Comparison of ENCODE assay signal across 8 cellular contexts in the genomic region with DNA sequence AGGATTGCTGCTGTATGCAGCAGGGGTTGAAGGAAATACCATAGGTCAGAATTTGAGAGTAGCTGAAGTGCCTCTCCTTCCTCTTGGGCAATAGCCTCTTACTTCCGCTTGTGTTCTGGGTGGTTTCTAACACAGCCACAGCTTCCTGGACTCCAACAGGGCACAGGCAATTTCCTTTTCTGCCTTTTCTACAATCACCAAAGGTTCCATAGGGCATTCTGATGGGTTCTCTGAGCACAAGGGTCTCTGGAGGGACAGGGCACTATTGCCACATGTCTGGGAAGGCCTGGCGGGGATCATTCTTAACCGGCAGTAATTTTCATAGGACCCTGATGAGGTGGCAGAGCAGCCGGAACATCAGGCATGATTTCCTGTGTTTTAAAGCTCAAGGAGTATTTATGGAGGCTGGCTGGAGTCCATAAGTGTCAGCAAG. TPM values are rescaled to one million over a fixed set of nuclear protein-coding genes. Genes with fewer than 3 reads are reported as not detected.
DNase-seq lines count a peak whose midpoint lies in the region; ATAC-seq and TF ChIP-seq lines count a peak whose summit lies in the region.

No MANE protein-coding gene starts in this region.

- 0 out of 2 replicates have a peak overlapping the region, but pooled peaks have one; percentile 40 for H2AK5ac ChIP-seq in IMR-90 (ENCODE audit: low read depth, low read length)

- H3K4me1 Mint-ChIP-seq in activated CD8-positive, alpha-beta T cell treated with anti-CD3 and anti-CD28 coated beads for 36 hours (ENCODE audit: low read depth) = peaks cover 43% of the 10 kb centered on the region
- no peaks in the 10 kb centered on the region for H3K4me1 Mint-ChIP-seq in Caco-2 (ENCODE audit: low read depth, unreplicated experiment)

- peak overlapping the region; percentile 90 for H2AK9ac ChIP-seq in IMR-90 (replicated peaks; ENCODE audit: low read depth, low read length, poor library complexity)

- no peak for TF ChIP-seq POLR2A in IMR-90 (IDR thresholded peaks at IDR 0.05; ENCODE audit: low read depth, low read length)

- peaks cover 0 to 19% (median 8%) of the 10 kb centered on the region in 11 experiments; a peak in 10 of 22 replicates for H3K36me3 ChIP-seq in BLaER1 treated with 17β-estradiol and CSF1 and Interleukin-3, amounts not matched to agents 10 nM and 100 nM
- H3K36me3 ChIP-seq in IMR-90 (ENCODE audit: control insufficient read depth, insufficient read depth, low read length) (no peaks in the 10 kb centered on the region), SJCRH30 (no peaks in the 10 kb centered on the region), Caco-2 (ENCODE audit: control insufficient read depth, insufficient read depth, low read length) (no peaks in the 10 kb centered on the region)

- TF ChIP-seq CTCF in IMR-90 (conservative IDR thresholded peaks at IDR 0.05; ENCODE audit: low read depth, low read length) (no peak), Caco-2 (IDR thresholded peaks at IDR 0.05; ENCODE audit: insufficient read depth in 1 of 2, low read depth in 1 of 2, low read length in 1 of 2, severe bottlenecking in 1 of 2, unreplicated experiment in 1 of 2) (no peak)
- TF ChIP-seq CTCF in activated CD8-positive, alpha-beta T cell treated with anti-CD3 and anti-CD28 coated beads for 36 hours (IDR thresholded peaks at IDR 0.05) = no peak

- peak overlapping the region; percentile 82; the same call in 1 of the 2 replicates for H3K14ac ChIP-seq in IMR-90 (replicated peaks; ENCODE audit: low read depth, low read length)

- H3K4me3 ChIP-seq in BLaER1 treated with 17β-estradiol and CSF1 and Interleukin-3, amounts not matched to agents 10 nM and 100 nM = peak overlapping the region in 8 of 10 experiments; percentile 23 to 60 (median 46); a peak in 15 of 20 replicates
- H3K4me3 ChIP-seq in IMR-90 (ENCODE audit: insufficient read depth, low read depth, low read length) = no peak overlapping the region
- no peak overlapping the region for H3K4me3 ChIP-seq in right cardiac atrium (ENCODE audit: low read length)
- no peak overlapping the region for H3K4me3 ChIP-seq in SJCRH30
- no peak overlapping the region for H3K4me3 ChIP-seq in Caco-2 (ENCODE audit: low read depth, low read length)

- peak overlapping the region; percentile 56 to 99 (median 94) for H3K27ac ChIP-seq in BLaER1 treated with 17β-estradiol and CSF1 and Interleukin-3, amounts not matched to agents 10 nM and 100 nM
- peak overlapping the region; percentile 28 for H3K27ac ChIP-seq in IMR-90 (ENCODE audit: insufficient read depth, low read length)
- H3K27ac ChIP-seq in right cardiac atrium (ENCODE audit: low read length) = peak overlapping the region; percentile 45
- H3K27ac ChIP-seq in substantia nigra (ENCODE audit: low read depth, low read length, poor library complexity, severe bottlenecking) = peak overlapping the region; percentile 99
- no peak overlapping the region for H3K27ac ChIP-seq in SJCRH30

- H3K23ac ChIP-seq in IMR-90 (ENCODE audit: low read depth, low read length) = peak overlapping the region; percentile 73

- peak overlapping the region; percentile 84 to 98 (median 95) for H3K4me2 ChIP-seq in BLaER1 treated with 17β-estradiol and CSF1 and Interleukin-3, amounts not matched to agents 10 nM and 100 nM
- no peak overlapping the region for H3K4me2 ChIP-seq in IMR-90 (ENCODE audit: low read depth, low read length)

- no peaks in the 10 kb centered on the region for H3K79me1 ChIP-seq in IMR-90 (ENCODE audit: low read depth in 1 of 2, low read length in 2 of 2)

- 28% methylated on average over 3 of the region's 4 CpGs; no CpG with 5 or more reads in 1 of the 2 experiments for WGBS in IMR-90 (ENCODE audit: extremely low coverage in 2 of 2, insufficient read length in 1 of 2), 2 experiments
- WGBS in right cardiac atrium = 57% methylated on average over 4 of the region's 4 CpGs

- intact Hi-C loops in IMR-90 (cut with micrococcal nuclease) = loop anchor here (10.0 kb wide), 1 partner anchor 456 kb away; a partner anchor contains a TSS
- intact Hi-C loops in activated CD8-positive, alpha-beta T cell treated with anti-CD3 and anti-CD28 coated beads for 36 hours (cut with micrococcal nuclease) = loop anchor here (5.0 kb wide), 1 partner anchor 78 kb away; a partner anchor contains a TSS
- intact Hi-C loops in right cardiac atrium (cut with DNase I) = no loop called here
- intact Hi-C loops in Caco-2 (cut with micrococcal nuclease; ENCODE audit: unreplicated experiment) = loop anchor here (10.0 kb wide), 1 partner anchor 74 kb away; a partner anchor contains a TSS

- dilution Hi-C loops in IMR-90 (cut with HindIII; ENCODE audit: low sequenced_read_pairs, unreplicated experiment) = no loop called here

- TF ChIP-seq RAD21 in IMR-90 (IDR thresholded peaks at IDR 0.05; ENCODE audit: low read length) = no peak

- H3K9ac ChIP-seq in BLaER1 treated with 17β-estradiol and CSF1 and Interleukin-3, amounts not matched to agents 10 nM and 100 nM = peak overlapping the region; percentile 43 to 96 (median 80); a peak in 21 of 22 replicates
- H3K9ac ChIP-seq in IMR-90 (ENCODE audit: low read depth, low read length) = no peak overlapping the region

- H3K27ac Mint-ChIP-seq in activated CD8-positive, alpha-beta T cell treated with anti-CD3 and anti-CD28 coated beads for 36 hours = peak overlapping the region; percentile 80
- no peak overlapping the region for H3K27ac Mint-ChIP-seq in Caco-2 (ENCODE audit: unreplicated experiment)

- peak overlapping the region; percentile 55 for H3K4me3 Mint-ChIP-seq in activated CD8-positive, alpha-beta T cell treated with anti-CD3 and anti-CD28 coated beads for 36 hours
- no peak overlapping the region for H3K4me3 Mint-ChIP-seq in Caco-2 (ENCODE audit: unreplicated experiment)

- ATAC-seq in IMR-90 (ENCODE audit: low read depth) (no peak), right cardiac atrium (peak; percentile 51 to 56)
- ATAC-seq in activated CD8-positive, alpha-beta T cell treated with anti-CD3 and anti-CD28 coated beads for 36 hours = peak; percentile 83

- H4K5ac ChIP-seq in IMR-90 (ENCODE audit: low read depth, low read length) = peak overlapping the region; percentile 65

- in situ Hi-C loops in IMR-90 (cut with MboI; ENCODE audit: low sequenced_read_pairs) = no loop called here

- peaks cover 11% of the 10 kb centered on the region for H3K9me1 ChIP-seq in IMR-90 (ENCODE audit: insufficient read depth, low read length)

- H3K4ac ChIP-seq in IMR-90 (ENCODE audit: low read depth, low read length) = peak overlapping the region; percentile 92

- 0 out of 3 replicates have a peak overlapping the region, but pooled peaks have one; percentile 38 for H2BK15ac ChIP-seq in IMR-90 (ENCODE audit: low read depth, low read length)

- BruUV-seq in IMR-90 (replicated peaks; lab: Mats Ljungman, UMichigan) = no TSS peak
- no TSS peak for BruUV-seq in Caco-2 (replicated peaks; lab: Mats Ljungman, UMichigan)

- H4K8ac ChIP-seq in IMR-90 (ENCODE audit: low read depth in 2 of 2, low read length in 2 of 2) = peak overlapping the region; percentile 49 to 73; a peak in 2 of 4 replicates

- no peak overlapping the region for H2BK5ac ChIP-seq in IMR-90 (ENCODE audit: low read depth, low read length, poor library complexity, severe bottlenecking)

- peak overlapping the region; percentile 16; the same call in 1 of the 2 replicates for H3K56ac ChIP-seq in IMR-90 (ENCODE audit: extremely low read depth, insufficient read depth, low read length)

- H2BK120ac ChIP-seq in IMR-90 (ENCODE audit: low read depth, low read length) = peak overlapping the region; percentile 85

- POLR2A ChIA-PET in IMR-90 (lab: Charles Lee; ENCODE audit: unreplicated experiment) = no interaction called here
- POLR2A ChIA-PET in activated CD8-positive, alpha-beta T cell treated with anti-CD3 and anti-CD28 coated beads for 36 hours (lab: Charles Lee) = interaction anchor here (0.7 to 2.0 kb wide), 7 partner anchors 10 to 178 kb away, joined by 3 to 12 read pairs (median 5); a partner anchor contains a TSS
- POLR2A ChIA-PET in Caco-2 (lab: Charles Lee) = no interaction called here

- DNase-seq in IMR-90 (peak; percentile 36), right cardiac atrium (no peak), substantia nigra (lab: John Stamatoyannopoulos, UW) (peak in 9 of 49 donors; percentile 5 to 37 (median 20)), iPS-NIHi11 (ENCODE audit: low spot score) (no peak), SJCRH30 (no peak), Caco-2 (no peak)
- peak; percentile 66 for DNase-seq in activated CD8-positive, alpha-beta T cell treated with anti-CD3 and anti-CD28 coated beads for 36 hours

- no peaks in the 10 kb centered on the region for H3K36me3 Mint-ChIP-seq in activated CD8-positive, alpha-beta T cell treated with anti-CD3 and anti-CD28 coated beads for 36 hours (ENCODE audit: low read depth)
- no peaks in the 10 kb centered on the region for H3K36me3 Mint-ChIP-seq in Caco-2 (ENCODE audit: insufficient read depth, unreplicated experiment)

- peak overlapping the region; percentile 86 for H4K91ac ChIP-seq in IMR-90 (ENCODE audit: insufficient read depth, low read depth, low read length)

- no peaks in the 10 kb centered on the region for H3K9me3 ChIP-seq in BLaER1 treated with 17β-estradiol and CSF1 and Interleukin-3, amounts not matched to agents 10 nM and 100 nM (replicated peaks in 1 of 11)
- H3K9me3 ChIP-seq in IMR-90 (ENCODE audit: control insufficient read depth, insufficient read depth, low read length) (no peaks in the 10 kb centered on the region), right cardiac atrium (ENCODE audit: control insufficient read depth, low read length) (no peaks in the 10 kb centered on the region), SJCRH30 (replicated peaks) (no peaks in the 10 kb centered on the region), Caco-2 (no peaks in the 10 kb centered on the region)

- H3K27me3 Mint-ChIP-seq in activated CD8-positive, alpha-beta T cell treated with anti-CD3 and anti-CD28 coated beads for 36 hours = no peaks in the 10 kb centered on the region
- H3K27me3 Mint-ChIP-seq in Caco-2 (ENCODE audit: insufficient read depth, unreplicated experiment) = no peaks in the 10 kb centered on the region

- no peaks in the 10 kb centered on the region for H3K27me3 ChIP-seq in BLaER1 treated with 17β-estradiol and CSF1 and Interleukin-3, amounts not matched to agents 10 nM and 100 nM
- H3K27me3 ChIP-seq in IMR-90 (ENCODE audit: control insufficient read depth, insufficient read depth, low read length) (peaks cover under 1% of the 10 kb centered on the region; the same call in 1 of the 2 replicates), right cardiac atrium (ENCODE audit: control insufficient read depth, insufficient read depth) (no peaks in the 10 kb centered on the region), SJCRH30 (no peaks in the 10 kb centered on the region), Caco-2 (replicated peaks; ENCODE audit: control insufficient read depth, insufficient read depth, low read length) (no peaks in the 10 kb centered on the region)

- CTCF ChIA-PET in IMR-90 (lab: Yijun Ruan, JAX) (no interaction called here), Caco-2 (lab: Charles Lee) (no interaction called here)
- CTCF ChIA-PET in activated CD8-positive, alpha-beta T cell treated with anti-CD3 and anti-CD28 coated beads for 36 hours (lab: Charles Lee) = interaction anchor here (0.9 to 3.4 kb wide), 6 partner anchors 11 to 179 kb away, joined by 3 to 17 read pairs (median 4); a partner anchor contains a TSS

- no peaks in the 10 kb centered on the region for H4K20me1 ChIP-seq in BLaER1 treated with 17β-estradiol and CSF1 and Interleukin-3, amounts not matched to agents 10 nM and 100 nM
- H4K20me1 ChIP-seq in IMR-90 (ENCODE audit: insufficient read depth, low read length) = no peaks in the 10 kb centered on the region

- peaks cover 67 to 100% (median 94%) of the 10 kb centered on the region in 10 experiments for H3K4me1 ChIP-seq in BLaER1 treated with 17β-estradiol and CSF1 and Interleukin-3, amounts not matched to agents 10 nM and 100 nM
- peaks cover 13% of the 10 kb centered on the region for H3K4me1 ChIP-seq in IMR-90 (ENCODE audit: control insufficient read depth, insufficient read depth, low read length)
- H3K4me1 ChIP-seq in right cardiac atrium (ENCODE audit: control insufficient read depth, insufficient read depth, low read length) = no peaks in the 10 kb centered on the region
- H3K4me1 ChIP-seq in SJCRH30 = peaks cover under 1% of the 10 kb centered on the region; the same call in 1 of the 2 replicates
- H3K4me1 ChIP-seq in Caco-2 = no peaks in the 10 kb centered on the region

- peak overlapping the region; percentile 85 for H2BK20ac ChIP-seq in IMR-90 (ENCODE audit: low read depth, low read length)

- peak overlapping the region; percentile 81 for H2AFZ ChIP-seq in IMR-90 (replicated peaks; ENCODE audit: low read length, poor library complexity)

- no peak overlapping the region for H3K18ac ChIP-seq in IMR-90 (ENCODE audit: low read depth, low read length)

- H3K9me3 Mint-ChIP-seq in activated CD8-positive, alpha-beta T cell treated with anti-CD3 and anti-CD28 coated beads for 36 hours = no peaks in the 10 kb centered on the region
- no peaks in the 10 kb centered on the region for H3K9me3 Mint-ChIP-seq in Caco-2 (ENCODE audit: unreplicated experiment)

RNA-seq across cellular contexts. Expression of a gene that starts 5.5 kb away (rescaled TPM):
- total RNA-seq in IMR-90 (2012; rRNA removed) (21.5 and 22.2 TPM in 2 replicates), right cardiac atrium (10 to 100 TPM; 17.5 to 25.0 (median 21.9) TPM), Caco-2 (2022) (44.2 and 44.4 TPM in 2 replicates)
- polyA plus RNA-seq in IMR-90 (2012; rRNA removed) (57.7 and 64.3 TPM in 2 replicates), right cardiac atrium (23.9 TPM)
- 32.7 and 80.8 TPM in 2 replicates for polyA plus RNA-seq in IMR-90 (2012; cell fraction: cytosol; rRNA removed)
- polyA plus RNA-seq in IMR-90 (2012; cell fraction: nucleus; rRNA removed; ENCODE audit: low replicate concordance) = 42.2 and 63.8 TPM in 2 replicates
- 1 to 10 TPM; 8.9 to 9.4 TPM for total RNA-seq in activated CD8-positive, alpha-beta T cell treated with anti-CD3 and anti-CD28 coated beads for 36 hours
- total RNA-seq in SJCRH30 (2014; rRNA removed; shearing (Covaris generic)) = 13.0 and 16.5 TPM in 2 replicates

RNA-seq across cellular contexts. Expression of a gene that starts 31.5 kb away (rescaled TPM):
- total RNA-seq in IMR-90 (2012; rRNA removed) (under 0.01 and 0.28 TPM in 2 replicates), right cardiac atrium (1 to 10 TPM; 1.3 to 2.7 (median 2.0) TPM), Caco-2 (2022) (0.64 and 0.97 TPM in 2 replicates)
- polyA plus RNA-seq in IMR-90 (2012; rRNA removed) (0.15 and 0.27 TPM in 2 replicates), right cardiac atrium (4.0 TPM)
- polyA plus RNA-seq in IMR-90 (2012; cell fraction: cytosol; rRNA removed) = 0.10 and 0.42 TPM in 2 replicates
- 0.06 and 0.27 TPM in 2 replicates for polyA plus RNA-seq in IMR-90 (2012; cell fraction: nucleus; rRNA removed; ENCODE audit: low replicate concordance)
- total RNA-seq in activated CD8-positive, alpha-beta T cell treated with anti-CD3 and anti-CD28 coated beads for 36 hours = not detected
- total RNA-seq in SJCRH30 (2014; rRNA removed; shearing (Covaris generic)) = not detected in 2 replicates

RNA-seq across cellular contexts. Expression of a gene that starts 38.9 kb away (rescaled TPM):
- under 0.01 TPM in 2 replicates for total RNA-seq in IMR-90 (2012; rRNA removed)
- 0.01 and 0.02 TPM in 2 replicates for polyA plus RNA-seq in IMR-90 (2012; rRNA removed)
- 0.02 TPM in 1 of 2 replicates, not detected in the other for polyA plus RNA-seq in IMR-90 (2012; cell fraction: cytosol; rRNA removed)
- 0.01 TPM in 1 of 2 replicates, not detected in the other for polyA plus RNA-seq in IMR-90 (2012; cell fraction: nucleus; rRNA removed; ENCODE audit: low replicate concordance)
- total RNA-seq in activated CD8-positive, alpha-beta T cell treated with anti-CD3 and anti-CD28 coated beads for 36 hours = under 1 TPM; 0.18 to 0.20 TPM
- under 1 TPM in 3 of 4 donors, not detected in 1; 0.03 to 0.08 (median 0.03) TPM for total RNA-seq in right cardiac atrium
- 0.02 TPM for polyA plus RNA-seq in right cardiac atrium
- 7.1 and 8.0 TPM in 2 replicates for total RNA-seq in SJCRH30 (2014; rRNA removed; shearing (Covaris generic))
- 0.05 TPM in 1 of 2 replicates, not detected in the other for total RNA-seq in Caco-2 (2022)

RNA-seq across cellular contexts. Expression of a gene that starts 49.5 kb away (rescaled TPM):
- total RNA-seq in IMR-90 (2012; rRNA removed) (44.6 and 47.5 TPM in 2 replicates), right cardiac atrium (10 to 100 TPM; 15.5 to 20.3 (median 16.7) TPM), Caco-2 (2022) (45.2 and 49.9 TPM in 2 replicates)
- polyA plus RNA-seq in IMR-90 (2012; rRNA removed) (70.9 and 80.4 TPM in 2 replicates), right cardiac atrium (22.8 TPM)
- polyA plus RNA-seq in IMR-90 (2012; cell fraction: cytosol; rRNA removed) = 71.3 and 77.4 TPM in 2 replicates
- polyA plus RNA-seq in IMR-90 (2012; cell fraction: nucleus; rRNA removed; ENCODE audit: low replicate concordance) = 53.4 and 70.4 TPM in 2 replicates
- 10 to 100 TPM; 86.5 to 90.4 TPM for total RNA-seq in activated CD8-positive, alpha-beta T cell treated with anti-CD3 and anti-CD28 coated beads for 36 hours
- 172 and 174 TPM in 2 replicates for total RNA-seq in SJCRH30 (2014; rRNA removed; shearing (Covaris generic))

Comparison
In these comparisons a context has a peak if more than half of its experiments do, and no peak if none do; other contexts are left out.
1. H3K4me3 ChIP-seq: peak in BLaER1 treated with 17β-estradiol and CSF1 and Interleukin-3, amounts not matched to agents 10 nM and 100 nM (8 of 10); none in IMR-90 (single experiment), right cardiac atrium (single experiment), SJCRH30 (single experiment) and Caco-2 (single experiment).
2. DNase-seq: peak in IMR-90 (single experiment) and activated CD8-positive, alpha-beta T cell treated with anti-CD3 and anti-CD28 coated beads for 36 hours (single experiment); none in right cardiac atrium (0 of 3), iPS-NIHi11 (single experiment), SJCRH30 (0 of 2) and Caco-2 (0 of 2).
3. intact Hi-C loops: an anchor here in IMR-90 (10.0 kb wide), activated CD8-positive, alpha-beta T cell treated with anti-CD3 and anti-CD28 coated beads for 36 hours (5.0 kb wide) and Caco-2 (10.0 kb wide); none called in right cardiac atrium.